Comparison of ENCODE assay signal across 8 cellular contexts in genomic region chr20:35615667-35616464, GRCh38. TPM values are rescaled to one million over a fixed set of nuclear protein-coding genes. Genes with fewer than 3 reads are reported as not detected.
DNase-seq lines count a peak whose midpoint lies in the region; ATAC-seq and TF ChIP-seq lines count a peak whose summit lies in the region.

A gene with protein sequence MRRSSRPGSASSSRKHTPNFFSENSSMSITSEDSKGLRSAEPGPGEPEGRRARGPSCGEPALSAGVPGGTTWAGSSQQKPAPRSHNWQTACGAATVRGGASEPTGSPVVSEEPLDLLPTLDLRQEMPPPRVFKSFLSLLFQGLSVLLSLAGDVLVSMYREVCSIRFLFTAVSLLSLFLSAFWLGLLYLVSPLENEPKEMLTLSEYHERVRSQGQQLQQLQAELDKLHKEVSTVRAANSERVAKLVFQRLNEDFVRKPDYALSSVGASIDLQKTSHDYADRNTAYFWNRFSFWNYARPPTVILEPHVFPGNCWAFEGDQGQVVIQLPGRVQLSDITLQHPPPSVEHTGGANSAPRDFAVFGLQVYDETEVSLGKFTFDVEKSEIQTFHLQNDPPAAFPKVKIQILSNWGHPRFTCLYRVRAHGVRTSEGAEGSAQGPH (plus strand): TSS chr20:35615829. CDS start chr20:35616004, 175 bp downstream.

- no peaks in the 10 kb centered on the region for H3K27me3 Mint-ChIP-seq in activated T-helper 2 cell treated with anti-CD3 and anti-CD28 coated beads, Interferon-gamma antibody, Interleukin-2, Interleukin-4, amounts not matched to agents 10 μg/mL and 5 μg/mL and 100 μg/mL, durations not matched to agents 14 hours and 24 hours and 36 hours (ENCODE audit: low read depth)
- H3K27me3 Mint-ChIP-seq in nephron progenitor cell (ENCODE audit: low read depth, poor library complexity) = peaks cover 14% of the 10 kb centered on the region

- no peaks in the 10 kb centered on the region for H3K79me2 ChIP-seq in KMS-11 (ENCODE audit: insufficient read depth, low read depth)

- peaks cover 22% of the 10 kb centered on the region for H3K4me1 Mint-ChIP-seq in activated T-helper 2 cell treated with anti-CD3 and anti-CD28 coated beads, Interferon-gamma antibody, Interleukin-2, Interleukin-4, amounts not matched to agents 10 μg/mL and 5 μg/mL and 100 μg/mL, durations not matched to agents 14 hours and 24 hours and 36 hours (ENCODE audit: low read depth)
- H3K4me1 Mint-ChIP-seq in nephron progenitor cell = peaks cover 24% of the 10 kb centered on the region

- no peak within 1 kb of the TSS for H3K4me3 ChIP-seq in KMS-11 (IDR thresholded peaks at IDR 0.05; ENCODE audit: insufficient read depth, low read depth, low read length)

- peak within 1 kb of the TSS; percentile 84 for H3K4me3 Mint-ChIP-seq in activated T-helper 2 cell treated with anti-CD3 and anti-CD28 coated beads, Interferon-gamma antibody, Interleukin-2, Interleukin-4, amounts not matched to agents 10 μg/mL and 5 μg/mL and 100 μg/mL, durations not matched to agents 14 hours and 24 hours and 36 hours (ENCODE audit: low read depth)
- peak within 1 kb of the TSS; percentile 91 for H3K4me3 Mint-ChIP-seq in nephron progenitor cell

- DNase-seq in DMS114 treated with DMSO at 0.1 percent for 48 hours (lab: John Stamatoyannopoulos, UW; ENCODE audit: unreplicated experiment) = peak; percentile 95
- DNase-seq in RKO (ENCODE audit: low spot score) = peak; percentile 100
- peak; percentile 98 for DNase-seq in activated T-helper 2 cell treated with anti-CD3 and anti-CD28 coated beads, Interferon-gamma antibody, Interleukin-2, Interleukin-4, amounts not matched to agents 10 μg/mL and 5 μg/mL and 100 μg/mL, durations not matched to agents 14 hours and 24 hours and 36 hours (ENCODE audit: low spot score)
- DNase-seq in fibroblast of peridontal ligament (ENCODE audit: extremely low read depth) = peak; percentile 69
- peak; percentile 100 for DNase-seq in nephron progenitor cell
- peak; percentile 100 for DNase-seq in stimulated activated naive CD8-positive, alpha-beta T cell treated with anti-CD3 and anti-CD28 coated beads, Interleukin-15, Interleukin-2, amounts not matched to agents 100 U/mL and 50 U/mL, for 24 hours

- H3K4me1 ChIP-seq in KMS-11 (ENCODE audit: low read depth, poor library complexity, severe bottlenecking) = peaks cover 74% of the 10 kb centered on the region

- H3K27ac Mint-ChIP-seq in activated T-helper 2 cell treated with anti-CD3 and anti-CD28 coated beads, Interferon-gamma antibody, Interleukin-2, Interleukin-4, amounts not matched to agents 10 μg/mL and 5 μg/mL and 100 μg/mL, durations not matched to agents 14 hours and 24 hours and 36 hours = peak within 1 kb of the TSS; percentile 92
- H3K27ac Mint-ChIP-seq in nephron progenitor cell = peak within 1 kb of the TSS; percentile 97

- peak within 1 kb of the TSS; percentile 98 for H3K27ac ChIP-seq in KMS-11

- peak within 1 kb of the TSS; percentile 94 for H3K4me2 ChIP-seq in KMS-11

- no peaks in the 10 kb centered on the region for H3K36me3 ChIP-seq in KMS-11 (ENCODE audit: insufficient read depth)

- H2AFZ ChIP-seq in KMS-11 (ENCODE audit: low read depth) = peak within 1 kb of the TSS; percentile 56

- no peaks in the 10 kb centered on the region for H3K27me3 ChIP-seq in KMS-11 (ENCODE audit: insufficient read depth, low read depth)

- intact Hi-C loops in activated T-helper 2 cell treated with anti-CD3 and anti-CD28 coated beads, Interferon-gamma antibody, Interleukin-2, Interleukin-4, amounts not matched to agents 10 μg/mL and 5 μg/mL and 100 μg/mL, durations not matched to agents 14 hours and 24 hours and 36 hours (cut with micrococcal nuclease) = loop anchor here (1.0 to 10.0 kb wide), 7 partner anchors 48 to 524 kb away; partner anchors contain the start of genes CEP250, CPNE1, ERGIC3 and PHF20

- peak; percentile 72 for ATAC-seq in GM21717 (IDR thresholded peaks at IDR 0.05; ENCODE audit: unreplicated experiment)
- peak; percentile 92 for ATAC-seq in stimulated activated naive CD8-positive, alpha-beta T cell treated with anti-CD3 and anti-CD28 coated beads, Interleukin-15, Interleukin-2, amounts not matched to agents 100 U/mL and 50 U/mL, for 24 hours

- H3K36me3 Mint-ChIP-seq in activated T-helper 2 cell treated with anti-CD3 and anti-CD28 coated beads, Interferon-gamma antibody, Interleukin-2, Interleukin-4, amounts not matched to agents 10 μg/mL and 5 μg/mL and 100 μg/mL, durations not matched to agents 14 hours and 24 hours and 36 hours (ENCODE audit: low read depth) = no peaks in the 10 kb centered on the region
- H3K36me3 Mint-ChIP-seq in nephron progenitor cell (ENCODE audit: low read depth) = no peaks in the 10 kb centered on the region

- no peak for TF ChIP-seq CTCF in KMS-11 (conservative IDR thresholded peaks at IDR 0.05; ENCODE audit: low read depth, low read length)
- TF ChIP-seq CTCF in nephron progenitor cell (IDR thresholded peaks at IDR 0.05) = no peak

- no peaks in the 10 kb centered on the region for H4K20me1 ChIP-seq in KMS-11 (ENCODE audit: insufficient read depth)

- no peaks in the 10 kb centered on the region for H3K9me3 Mint-ChIP-seq in activated T-helper 2 cell treated with anti-CD3 and anti-CD28 coated beads, Interferon-gamma antibody, Interleukin-2, Interleukin-4, amounts not matched to agents 10 μg/mL and 5 μg/mL and 100 μg/mL, durations not matched to agents 14 hours and 24 hours and 36 hours
- no peaks in the 10 kb centered on the region for H3K9me3 Mint-ChIP-seq in nephron progenitor cell

- peak within 1 kb of the TSS; percentile 90 for H3K9ac ChIP-seq in KMS-11

RNA-seq across cellular contexts. Expression of the gene that starts here (rescaled TPM):
- 6.9 and 11.8 TPM in 2 replicates for total RNA-seq in activated T-helper 2 cell treated with anti-CD3 and anti-CD28 coated beads, Interferon-gamma antibody, Interleukin-2, Interleukin-4, amounts not matched to agents 10 μg/mL and 5 μg/mL and 100 μg/mL, durations not matched to agents 14 hours and 24 hours and 36 hours
